Comparison of ENCODE assay signal across 13 cellular contexts in genomic region chr19:38395381-38396127, GRCh38. TPM values are rescaled to one million over a fixed set of nuclear protein-coding genes. Genes with fewer than 3 reads are reported as not detected.
DNase-seq lines count a peak whose midpoint lies in the region; ATAC-seq and TF ChIP-seq lines count a peak whose summit lies in the region.
"Had no signal": no experiment of that assay in that cellular context is flagged by ENCODE, and none has a peak within 500 bp of the region (broad histone marks: within the 10 kb centered on the region; RNA-seq: fewer than 3 reads in every experiment).

No MANE protein-coding gene starts in this region.

- peaks cover 38% of the 10 kb centered on the region for H3K27me3 Mint-ChIP-seq in activated CD8-positive, alpha-beta T cell treated with anti-CD3 and anti-CD28 coated beads, Interleukin-2, amount 10 ng/mL, durations not matched to agents 7 days and 5 days (ENCODE audit: low read depth)
- H3K27me3 Mint-ChIP-seq in endodermal cell (ENCODE audit: insufficient read depth), result peaks cover 54% of the 10 kb centered on the region

- TF ChIP-seq CTCF in GM13976 (IDR thresholded peaks at IDR 0.05; ENCODE audit: borderline replicate concordance, control extremely low read depth, extremely low read depth, insufficient read depth, missing control alignments) (no peak), endodermal cell (conservative IDR thresholded peaks at IDR 0.05) (no peak), ovary (IDR thresholded peaks at IDR 0.05) (no peak)

- peak overlapping the region; percentile 66 for H3K4me3 Mint-ChIP-seq in activated CD8-positive, alpha-beta T cell treated with anti-CD3 and anti-CD28 coated beads, Interleukin-2, amount 10 ng/mL, durations not matched to agents 7 days and 5 days
- peak overlapping the region; percentile 41 for H3K4me3 Mint-ChIP-seq in endodermal cell

- H3K27ac Mint-ChIP-seq in activated CD8-positive, alpha-beta T cell treated with anti-CD3 and anti-CD28 coated beads, Interleukin-2, amount 10 ng/mL, durations not matched to agents 7 days and 5 days, result peak overlapping the region; percentile 65
- H3K27ac Mint-ChIP-seq in endodermal cell, result no peak overlapping the region

- H3K4me1 ChIP-seq in endodermal cell (ENCODE audit: control insufficient read depth, insufficient read depth, low read length) (no peaks in the 10 kb centered on the region), ovary (ENCODE audit: insufficient read depth) (no peaks in the 10 kb centered on the region)

- no peak for TF ChIP-seq POLR2A in ovary (IDR thresholded peaks at IDR 0.05)

- CTCF ChIA-PET in activated CD8-positive, alpha-beta T cell treated with anti-CD3 and anti-CD28 coated beads, Interleukin-2, amount 10 ng/mL, durations not matched to agents 7 days and 5 days (lab: Charles Lee), result no interaction called here

- H3K4me3 ChIP-seq in endodermal cell (ENCODE audit: low read length), result no peak overlapping the region
- H3K4me3 ChIP-seq in ovary, result no peak overlapping the region

- ATAC-seq in activated CD8-positive, alpha-beta T cell treated with anti-CD3 and anti-CD28 coated beads, Interleukin-2, amount 10 ng/mL, durations not matched to agents 7 days and 5 days, result peak; percentile 83
- ATAC-seq in HG03139 (IDR thresholded peaks at IDR 0.05; ENCODE audit: unreplicated experiment), result no peak
- ATAC-seq: PC-3 had no signal

- H3K4me1 Mint-ChIP-seq in activated CD8-positive, alpha-beta T cell treated with anti-CD3 and anti-CD28 coated beads, Interleukin-2, amount 10 ng/mL, durations not matched to agents 7 days and 5 days (ENCODE audit: low read depth), result peaks cover 23% of the 10 kb centered on the region
- peaks cover 6% of the 10 kb centered on the region for H3K4me1 Mint-ChIP-seq in endodermal cell

- intact Hi-C loops in ovary (cut with DNase I), result no loop called here

- no peaks in the 10 kb centered on the region for H3K9me3 Mint-ChIP-seq in activated CD8-positive, alpha-beta T cell treated with anti-CD3 and anti-CD28 coated beads, Interleukin-2, amount 10 ng/mL, durations not matched to agents 7 days and 5 days (ENCODE audit: insufficient read depth)
- no peaks in the 10 kb centered on the region for H3K9me3 Mint-ChIP-seq in endodermal cell

- H3K36me3 ChIP-seq in endodermal cell (ENCODE audit: control insufficient read depth, insufficient read depth, low read length) (no peaks in the 10 kb centered on the region), ovary (no peaks in the 10 kb centered on the region)
- H3K36me3 ChIP-seq: transverse colon had no signal

- peak; percentile 72 for DNase-seq in GM13976 (ENCODE audit: low spot score)
- DNase-seq in activated CD8-positive, alpha-beta T cell treated with anti-CD3 and anti-CD28 coated beads, Interleukin-2, amount 10 ng/mL, durations not matched to agents 7 days and 5 days, result peak; percentile 55
- DNase-seq in endodermal cell, result no peak
- DNase-seq in stimulated activated CD4-positive, alpha-beta T cell treated with anti-CD3 and anti-CD28 coated beads, Interleukin-4, amount 100 ng/mL, for 4 hours, result peak; percentile 36 to 58
- DNase-seq in retina, result no peak
- DNase-seq in NCI-H526 (lab: John Stamatoyannopoulos, UW), result no peak
- DNase-seq in ovary, result no peak
- DNase-seq: DMS79 treated with DMSO at 0.1 percent for 48 hours, PC-3, transverse colon had no signal

- in situ Hi-C loops in GM13976 (cut with MboI; ENCODE audit: low sequenced_read_pairs, unreplicated experiment), result no loop called here

- no peak overlapping the region for H3K9ac ChIP-seq in endodermal cell (ENCODE audit: extremely low read depth, low read length, poor library complexity, severe bottlenecking)

- 93 to 95% methylated on average over 49 to 88 of the region's 88 CpGs for WGBS in endodermal cell (ENCODE audit: insufficient coverage in 1 of 2, insufficient read length in 1 of 2), 2 experiments
- 6 to 12% (median 11%) methylated on average over 22 to 88 of the region's 88 CpGs for WGBS in ovary, 3 donors

- H3K27me3 ChIP-seq in endodermal cell (ENCODE audit: control insufficient read depth, insufficient read depth, low read length, poor library complexity, severe bottlenecking) (peaks cover 8% of the 10 kb centered on the region), ovary (no peaks in the 10 kb centered on the region)

- no peak for TF ChIP-seq EP300 in ovary (IDR thresholded peaks at IDR 0.05)

- no peaks in the 10 kb centered on the region for H3K9me3 ChIP-seq in endodermal cell (ENCODE audit: control insufficient read depth, low read length)
- no peaks in the 10 kb centered on the region for H3K9me3 ChIP-seq in ovary
- H3K9me3 ChIP-seq: transverse colon had no signal

- H3K36me3 Mint-ChIP-seq in activated CD8-positive, alpha-beta T cell treated with anti-CD3 and anti-CD28 coated beads, Interleukin-2, amount 10 ng/mL, durations not matched to agents 7 days and 5 days (ENCODE audit: low read depth), result no peaks in the 10 kb centered on the region
- peaks cover 10% of the 10 kb centered on the region for H3K36me3 Mint-ChIP-seq in endodermal cell (ENCODE audit: low read depth)

- POLR2A ChIA-PET in activated CD8-positive, alpha-beta T cell treated with anti-CD3 and anti-CD28 coated beads, Interleukin-2, amount 10 ng/mL, durations not matched to agents 7 days and 5 days (lab: Charles Lee), result interaction anchor here (1.0 to 1.9 kb wide), 4 partner anchors 8 to 21 kb away, joined by 3 to 13 read pairs (median 6); partner anchors contain the start of gene PSMD8

- H3K27ac ChIP-seq in endodermal cell (ENCODE audit: low read depth, low read length) (no peak overlapping the region), ovary (no peak overlapping the region)
- H3K27ac ChIP-seq: transverse colon had no signal

RNA-seq across cellular contexts. Expression of gene SPRED3, which starts 7.1 kb away (rescaled TPM):
- total RNA-seq in activated CD8-positive, alpha-beta T cell treated with anti-CD3 and anti-CD28 coated beads, Interleukin-2, amount 10 ng/mL, durations not matched to agents 7 days and 5 days, result 1 to 10 TPM in 1 of 2 experiments, under 1 TPM in 1; 0.90 to 1.3 TPM
- 1 to 10 TPM; 5.3 to 10.0 TPM for total RNA-seq in endodermal cell
- 8.8 TPM for polyA plus RNA-seq in endodermal cell (2013, experiment 1 of 2)
- polyA plus RNA-seq in endodermal cell (2013, experiment 2 of 2), result 9.4 TPM
- total RNA-seq in ovary, result 1 to 10 TPM in 4 of 7 donors, under 1 TPM in 3; 0.24 to 2.1 (median 1.0) TPM
- under 1 TPM; 0.29 to 0.60 TPM for polyA plus RNA-seq in ovary

RNA-seq across cellular contexts. Expression of gene FAM98C, which starts 7.3 kb away (rescaled TPM):
- 10 to 100 TPM; 21.0 to 25.9 TPM for total RNA-seq in activated CD8-positive, alpha-beta T cell treated with anti-CD3 and anti-CD28 coated beads, Interleukin-2, amount 10 ng/mL, durations not matched to agents 7 days and 5 days
- total RNA-seq in endodermal cell (10 to 100 TPM in 1 of 2 donors, 1 to 10 TPM in 1; 8.6 to 13.7 TPM), ovary (10 to 100 TPM; 16.5 to 23.7 (median 20.9) TPM)
- polyA plus RNA-seq in endodermal cell (2013, experiment 1 of 2), result 9.9 TPM
- polyA plus RNA-seq in endodermal cell (2013, experiment 2 of 2), result 8.9 TPM
- 10 to 100 TPM in 1 of 2 donors, 1 to 10 TPM in 1; 7.8 to 18.8 TPM for polyA plus RNA-seq in ovary

RNA-seq across cellular contexts. Expression of gene GGN, which starts 7.7 kb away (rescaled TPM):
- not detected for total RNA-seq in activated CD8-positive, alpha-beta T cell treated with anti-CD3 and anti-CD28 coated beads, Interleukin-2, amount 10 ng/mL, durations not matched to agents 7 days and 5 days
- 1 to 10 TPM in 1 of 2 donors, under 1 TPM in 1; 0.99 to 2.1 TPM for total RNA-seq in endodermal cell
- 1.8 TPM for polyA plus RNA-seq in endodermal cell (2013, experiment 1 of 2)
- polyA plus RNA-seq in endodermal cell (2013, experiment 2 of 2), result 3.0 TPM
- total RNA-seq in ovary, result under 1 TPM in 5 of 7 donors, not detected in 2; 0.24 to 0.75 (median 0.69) TPM
- under 1 TPM in 1 of 2 donors, not detected in 1; 0.28 TPM for polyA plus RNA-seq in ovary
- total RNA-seq: transverse colon had no signal

RNA-seq across cellular contexts. Expression of gene PSMD8, which starts 21.2 kb away (rescaled TPM):
- 100 to 1,000 TPM; 173 to 187 TPM for total RNA-seq in activated CD8-positive, alpha-beta T cell treated with anti-CD3 and anti-CD28 coated beads, Interleukin-2, amount 10 ng/mL, durations not matched to agents 7 days and 5 days
- total RNA-seq in endodermal cell, result 100 to 1,000 TPM; 168 to 178 TPM
- 222 TPM for polyA plus RNA-seq in endodermal cell (2013, experiment 1 of 2)
- polyA plus RNA-seq in endodermal cell (2013, experiment 2 of 2), result 223 TPM
- 100 to 1,000 TPM in 3 of 7 donors, 10 to 100 TPM in 4; 59.1 to 125 (median 85.3) TPM for total RNA-seq in ovary
- polyA plus RNA-seq in ovary, result 100 to 1,000 TPM in 1 of 2 donors, 10 to 100 TPM in 1; 81.5 to 129 TPM

RNA-seq across cellular contexts. Expression of gene RASGRP4, which starts 30.5 kb away (rescaled TPM):
- total RNA-seq in activated CD8-positive, alpha-beta T cell treated with anti-CD3 and anti-CD28 coated beads, Interleukin-2, amount 10 ng/mL, durations not matched to agents 7 days and 5 days, result under 1 TPM; 0.42 to 0.50 TPM
- total RNA-seq in endodermal cell (under 1 TPM in 1 of 2 donors, not detected in 1; 0.09 TPM), ovary (1 to 10 TPM in 3 of 7 donors, under 1 TPM in 4; 0.45 to 1.8 (median 0.84) TPM)
- polyA plus RNA-seq in endodermal cell (2013, experiment 1 of 2), result 0.68 TPM
- 0.46 TPM for polyA plus RNA-seq in endodermal cell (2013, experiment 2 of 2)
- polyA plus RNA-seq in ovary, result 1 to 10 TPM in 1 of 2 donors, under 1 TPM in 1; 0.58 to 2.5 TPM
- total RNA-seq: kidney epithelial cell, PC-3, renal cortical epithelial cell had no signal

Comparison
In these comparisons a context has a peak if more than half of its experiments do, and no peak if none do; other contexts are left out.
1. DNase-seq: peak in GM13976 (single experiment), activated CD8-positive, alpha-beta T cell treated with anti-CD3 and anti-CD28 coated beads, Interleukin-2, amount 10 ng/mL, durations not matched to agents 7 days and 5 days (single experiment) and stimulated activated CD4-positive, alpha-beta T cell treated with anti-CD3 and anti-CD28 coated beads, Interleukin-4, amount 100 ng/mL, for 4 hours (2 of 2); none in endodermal cell (single experiment), retina (single experiment), NCI-H526 (0 of 2) and ovary (0 of 5).